1 cellular context compared by ENCODE assay signal in genomic region chr1:156282479-156283222, GRCh38.
A peak's percentile ranks its signal among the peaks of the same experiment; 100 is the strongest.
TF ChIP-seq lines count a peak whose summit lies in the region.

A gene with protein sequence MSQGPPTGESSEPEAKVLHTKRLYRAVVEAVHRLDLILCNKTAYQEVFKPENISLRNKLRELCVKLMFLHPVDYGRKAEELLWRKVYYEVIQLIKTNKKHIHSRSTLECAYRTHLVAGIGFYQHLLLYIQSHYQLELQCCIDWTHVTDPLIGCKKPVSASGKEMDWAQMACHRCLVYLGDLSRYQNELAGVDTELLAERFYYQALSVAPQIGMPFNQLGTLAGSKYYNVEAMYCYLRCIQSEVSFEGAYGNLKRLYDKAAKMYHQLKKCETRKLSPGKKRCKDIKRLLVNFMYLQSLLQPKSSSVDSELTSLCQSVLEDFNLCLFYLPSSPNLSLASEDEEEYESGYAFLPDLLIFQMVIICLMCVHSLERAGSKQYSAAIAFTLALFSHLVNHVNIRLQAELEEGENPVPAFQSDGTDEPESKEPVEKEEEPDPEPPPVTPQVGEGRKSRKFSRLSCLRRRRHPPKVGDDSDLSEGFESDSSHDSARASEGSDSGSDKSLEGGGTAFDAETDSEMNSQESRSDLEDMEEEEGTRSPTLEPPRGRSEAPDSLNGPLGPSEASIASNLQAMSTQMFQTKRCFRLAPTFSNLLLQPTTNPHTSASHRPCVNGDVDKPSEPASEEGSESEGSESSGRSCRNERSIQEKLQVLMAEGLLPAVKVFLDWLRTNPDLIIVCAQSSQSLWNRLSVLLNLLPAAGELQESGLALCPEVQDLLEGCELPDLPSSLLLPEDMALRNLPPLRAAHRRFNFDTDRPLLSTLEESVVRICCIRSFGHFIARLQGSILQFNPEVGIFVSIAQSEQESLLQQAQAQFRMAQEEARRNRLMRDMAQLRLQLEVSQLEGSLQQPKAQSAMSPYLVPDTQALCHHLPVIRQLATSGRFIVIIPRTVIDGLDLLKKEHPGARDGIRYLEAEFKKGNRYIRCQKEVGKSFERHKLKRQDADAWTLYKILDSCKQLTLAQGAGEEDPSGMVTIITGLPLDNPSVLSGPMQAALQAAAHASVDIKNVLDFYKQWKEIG (minus strand): TSS chr1:156282825. CDS start chr1:156282680, 145 bp downstream.

TF ChIP-seq in HepG2, 621 proteins besides CTCF, POLR2A, EP300 and RAD21 (continued from another document and continues in another):
- TF ChIP-seq ZNF264 (CRISPR knock-in tag; IDR thresholded peaks at IDR 0.05) (peak; percentile 69; the same call in 1 of the 2 replicates), RBM39 (IDR thresholded peaks at IDR 0.05; ENCODE audit: low read depth, low read length, poor library complexity, severe bottlenecking) (peak; percentile 89), SRSF4 (IDR thresholded peaks at IDR 0.05; ENCODE audit: low read depth, low read length, poor library complexity, severe bottlenecking) (no peak), SCMH1 (CRISPR knock-in tag; IDR thresholded peaks at IDR 0.05; ENCODE audit: borderline replicate concordance) (no peak), ATF7-NPFF (CRISPR knock-in tag; IDR thresholded peaks at IDR 0.05; ENCODE audit: low read depth) (peak; percentile 65), ZNF660 (CRISPR knock-in tag; IDR thresholded peaks at IDR 0.05; ENCODE audit: borderline replicate concordance, low read depth) (no peak), ETV5 (CRISPR knock-in tag; IDR thresholded peaks at IDR 0.05; ENCODE audit: borderline replicate concordance) (peak; percentile 96), HNRNPK (IDR thresholded peaks at IDR 0.05; ENCODE audit: low read depth, low read length, poor library complexity, severe bottlenecking) (peak; percentile 68), ZNF652 (CRISPR knock-in tag; IDR thresholded peaks at IDR 0.05; ENCODE audit: borderline replicate concordance, low read depth) (peak; percentile 40; the same call in 1 of the 2 replicates), GPN1 (CRISPR knock-in tag; IDR thresholded peaks at IDR 0.05; ENCODE audit: borderline replicate concordance) (no peak), ZBTB21 (CRISPR knock-in tag; IDR thresholded peaks at IDR 0.05) (peak; percentile 54; the same call in 1 of the 2 replicates), TIGD3 (CRISPR knock-in tag; IDR thresholded peaks at IDR 0.05; ENCODE audit: borderline replicate concordance) (peak; percentile 83; the same call in 1 of the 2 replicates), DMAP1 (CRISPR knock-in tag; IDR thresholded peaks at IDR 0.05) (peak; percentile 94), ZFP90 (CRISPR knock-in tag; IDR thresholded peaks at IDR 0.05; ENCODE audit: borderline replicate concordance) (peak; percentile 65; the same call in 1 of the 2 replicates), ZNF430 (CRISPR knock-in tag; IDR thresholded peaks at IDR 0.05) (peak; percentile 57; the same call in 1 of the 2 replicates), ZNF558 (CRISPR knock-in tag; IDR thresholded peaks at IDR 0.05; ENCODE audit: borderline replicate concordance) (no peak; the same call in 1 of the 2 replicates), ZBTB38 (CRISPR knock-in tag; IDR thresholded peaks at IDR 0.05) (0 out of 2 replicates have a peak, but pooled peaks have one; percentile 18), SIN3B (IDR thresholded peaks at IDR 0.05; ENCODE audit: low read length) (peak; percentile 84), MLXIP (CRISPR knock-in tag; IDR thresholded peaks at IDR 0.05; ENCODE audit: borderline replicate concordance) (no peak), CCDC6 (CRISPR knock-in tag; IDR thresholded peaks at IDR 0.05) (peak; percentile 70; the same call in 1 of the 2 replicates), ASH2L (IDR thresholded peaks at IDR 0.05; ENCODE audit: insufficient read length, low read depth, low read length) (peak; percentile 87), KIAA2018 (CRISPR knock-in tag; IDR thresholded peaks at IDR 0.05; ENCODE audit: borderline replicate concordance) (no peak), ZNF562 (CRISPR knock-in tag; IDR thresholded peaks at IDR 0.05; ENCODE audit: borderline replicate concordance) (no peak), DNMT3B (CRISPR knock-in tag; conservative IDR thresholded peaks at IDR 0.05) (peak; percentile 88; the same call in 1 of the 2 replicates), E2F5 (CRISPR knock-in tag; conservative IDR thresholded peaks at IDR 0.05) (peak; percentile 67), DR1 (CRISPR knock-in tag; IDR thresholded peaks at IDR 0.05) (peak; percentile 61), DRAP1 (CRISPR knock-in tag; IDR thresholded peaks at IDR 0.05) (peak; percentile 84), PAXIP1 (CRISPR knock-in tag; conservative IDR thresholded peaks at IDR 0.05) (peak; percentile 66), BCL6 (CRISPR knock-in tag; IDR thresholded peaks at IDR 0.05) (peak; percentile 42; the same call in 1 of the 2 replicates), ZNF556 (CRISPR knock-in tag; IDR thresholded peaks at IDR 0.05; ENCODE audit: borderline replicate concordance) (peak; percentile 87; the same call in 1 of the 2 replicates), HCFC1 (IDR thresholded peaks at IDR 0.05; ENCODE audit: low read depth, low read length) (peak; percentile 86), PPARG (CRISPR knock-in tag; conservative IDR thresholded peaks at IDR 0.05) (peak; percentile 74), ZNF564 (CRISPR knock-in tag; IDR thresholded peaks at IDR 0.05) (no peak; the same call in 1 of the 2 replicates), RXRB (CRISPR knock-in tag; IDR thresholded peaks at IDR 0.05; ENCODE audit: borderline replicate concordance) (peak; percentile 63; the same call in 1 of the 2 replicates), ZNF773 (CRISPR knock-in tag; IDR thresholded peaks at IDR 0.05; ENCODE audit: borderline replicate concordance) (0 out of 2 replicates have a peak, but pooled peaks have one; percentile 13), ZNF776 (CRISPR knock-in tag; IDR thresholded peaks at IDR 0.05) (no peak; the same call in 1 of the 2 replicates)
